In genomic region chr18:32349728-32350395, GRCh38 we compare ENCODE assay signal across 9 cellular contexts.
DNase-seq lines count a peak whose midpoint lies in the region; ATAC-seq and TF ChIP-seq lines count a peak whose summit lies in the region.
"Had no signal": no experiment of that assay in that cellular context is flagged by ENCODE, and none has a peak within 500 bp of the region (broad histone marks: within the 10 kb centered on the region; RNA-seq: fewer than 3 reads in every experiment).

No MANE protein-coding gene starts in this region.

- DNase-seq in HCEC 1CT: peak; percentile 91
- DNase-seq in adrenal gland: peak; percentile 80 to 93 (median 87)
- DNase-seq in hepatocyte (ENCODE audit: low spot score): peak; percentile 91
- peak; percentile 4 for DNase-seq in smooth muscle cell (lab: John Stamatoyannopoulos, UW; ENCODE audit: unreplicated experiment)
- no peak for DNase-seq in activated CD8-positive, alpha-beta memory T cell treated with anti-CD3 and anti-CD28 coated beads, Interleukin-2, amount 50 U/mL, for 4 hours
- DNase-seq in GM13977 (ENCODE audit: low spot score): no peak
- no peak for DNase-seq in WTC11 (ENCODE audit: low spot score)

- intact Hi-C loops in adrenal gland (cut with DNase I): no loop called here

- in situ Hi-C loops in GM13977 (cut with MboI; ENCODE audit: low pct_unique_long_range_greater_than_20kb, low sequenced_read_pairs, unreplicated experiment): no loop called here

- no peak overlapping the region for H3K4me3 Mint-ChIP-seq in WTC11

- TF ChIP-seq CTCF in adrenal gland (IDR thresholded peaks at IDR 0.05) (no peak), hepatocyte (IDR thresholded peaks at IDR 0.05; ENCODE audit: poor library complexity) (no peak), smooth muscle cell (IDR thresholded peaks at IDR 0.05; ENCODE audit: borderline replicate concordance, insufficient read depth, poor library complexity, severe bottlenecking) (no peak), GM13977 (IDR thresholded peaks at IDR 0.05; ENCODE audit: extremely low read depth, insufficient read depth, missing control alignments) (no peak), WTC11 (IDR thresholded peaks at IDR 0.05) (no peak)

- no peaks in the 10 kb centered on the region for H3K9me3 ChIP-seq in adrenal gland (replicated peaks in 1 of 3)
- H3K9me3 ChIP-seq in hepatocyte (ENCODE audit: low read depth): no peaks in the 10 kb centered on the region
- no peaks in the 10 kb centered on the region for H3K9me3 ChIP-seq in smooth muscle cell (replicated peaks; ENCODE audit: low read depth)
- H3K9me3 ChIP-seq: neutrophil had no signal

- peak overlapping the region; percentile 11 to 69 (median 53) for H3K27ac ChIP-seq in adrenal gland
- peak overlapping the region; percentile 77 for H3K27ac ChIP-seq in hepatocyte
- peak overlapping the region; percentile 99 for H3K27ac ChIP-seq in smooth muscle cell (ENCODE audit: low read depth)
- H3K27ac ChIP-seq: neutrophil had no signal

- peak overlapping the region in 1 of 4 donors; percentile 1 for H3K4me3 ChIP-seq in adrenal gland
- H3K4me3 ChIP-seq in hepatocyte: no peak overlapping the region
- H3K4me3 ChIP-seq in smooth muscle cell: peak overlapping the region; percentile 47

- peaks cover 8% of the 10 kb centered on the region for H3F3A ChIP-seq in smooth muscle cell (ENCODE audit: low read depth)

- ATAC-seq in WTC11 (no peak), GM19463 (IDR thresholded peaks at IDR 0.05; ENCODE audit: unreplicated experiment) (no peak)

- no peaks in the 10 kb centered on the region for H3K27me3 Mint-ChIP-seq in WTC11 (ENCODE audit: low read depth)

- H3K27me3 ChIP-seq in adrenal gland (no peaks in the 10 kb centered on the region), hepatocyte (no peaks in the 10 kb centered on the region), smooth muscle cell (ENCODE audit: low read depth) (no peaks in the 10 kb centered on the region)
- H3K27me3 ChIP-seq: neutrophil had no signal

- H4K20me1 ChIP-seq in hepatocyte (ENCODE audit: insufficient read depth, poor library complexity, severe bottlenecking) (no peaks in the 10 kb centered on the region), smooth muscle cell (ENCODE audit: low read depth) (no peaks in the 10 kb centered on the region)

- no peaks in the 10 kb centered on the region for H3K36me3 Mint-ChIP-seq in WTC11

- H3K4me2 ChIP-seq in hepatocyte (peak overlapping the region; percentile 59), smooth muscle cell (peak overlapping the region; percentile 82)

- POLR2A ChIA-PET in WTC11 (lab: Charles Lee): no interaction called here

- H3K79me2 ChIP-seq in hepatocyte: no peaks in the 10 kb centered on the region
- H3K79me2 ChIP-seq in smooth muscle cell (ENCODE audit: low read depth): no peaks in the 10 kb centered on the region

- no peaks in the 10 kb centered on the region for H3K9me2 ChIP-seq in hepatocyte (replicated peaks; ENCODE audit: insufficient read depth)

- peak overlapping the region; percentile 95 for H3K9ac ChIP-seq in smooth muscle cell (ENCODE audit: low read depth)

- WGBS in adrenal gland, 4 donors: 17 to 26% (median 22%) methylated on average over 4 of the region's 4 CpGs
- 37% methylated on average over 4 of the region's 4 CpGs for WGBS in hepatocyte (ENCODE audit: low lambda C conversion rate, missing lambda C conversion rate)
- 34% methylated on average over 4 of the region's 4 CpGs for WGBS in smooth muscle cell (ENCODE audit: low lambda C conversion rate)

- H3K36me3 ChIP-seq in adrenal gland (replicated peaks in 1 of 2): no peaks in the 10 kb centered on the region
- H3K36me3 ChIP-seq in hepatocyte (replicated peaks; ENCODE audit: insufficient read depth, low read depth): no peaks in the 10 kb centered on the region
- H3K36me3 ChIP-seq in smooth muscle cell (ENCODE audit: low read depth): no peaks in the 10 kb centered on the region
- H3K36me3 ChIP-seq: neutrophil had no signal

- H3K27ac Mint-ChIP-seq in WTC11: no peak overlapping the region

- TF ChIP-seq POLR2A in adrenal gland (IDR thresholded peaks at IDR 0.05): peak in 1 of 2 donors; percentile 12

- H3K4me1 ChIP-seq in adrenal gland (replicated peaks in 1 of 2) (peaks cover 15 to 43% of the 10 kb centered on the region in 2 donors), hepatocyte (ENCODE audit: insufficient read depth) (peaks cover 25% of the 10 kb centered on the region), smooth muscle cell (ENCODE audit: low read depth) (peaks cover 24% of the 10 kb centered on the region)

- peaks cover 17% of the 10 kb centered on the region for H3K4me1 Mint-ChIP-seq in WTC11

- CTCF ChIA-PET in WTC11 (lab: Charles Lee): interaction anchor here (1.0 kb wide), 1 partner anchor 202 kb away, joined by 3 read pairs; no protein-coding TSS in a partner anchor

- H3K9me3 Mint-ChIP-seq in WTC11: no peaks in the 10 kb centered on the region

- H2AFZ ChIP-seq in hepatocyte (no peak overlapping the region), smooth muscle cell (ENCODE audit: low read depth) (peak overlapping the region; percentile 94)

TF ChIP-seq in WTC11, 78 proteins besides CTCF, POLR2A, EP300 and RAD21 (continues in another document):
- no peak for TF ChIP-seq OVOL2 (CRISPR knock-in tag; IDR thresholded peaks at IDR 0.05; ENCODE audit: borderline replicate concordance)
- no peak for TF ChIP-seq TEAD4 (CRISPR knock-in tag; IDR thresholded peaks at IDR 0.05)
- TF ChIP-seq FOXP1 (CRISPR knock-in tag; IDR thresholded peaks at IDR 0.05; ENCODE audit: borderline replicate concordance): no peak
- no peak for TF ChIP-seq AFF4 (CRISPR knock-in tag; IDR thresholded peaks at IDR 0.05; ENCODE audit: borderline replicate concordance)
- no peak for TF ChIP-seq JAZF1 (CRISPR knock-in tag; IDR thresholded peaks at IDR 0.05)
- TF ChIP-seq FOXK1 (CRISPR knock-in tag; IDR thresholded peaks at IDR 0.05): no peak
- no peak for TF ChIP-seq GRHL2 (CRISPR knock-in tag; IDR thresholded peaks at IDR 0.05; ENCODE audit: insufficient replicate concordance, severe bottlenecking)
- TF ChIP-seq ETV6 (CRISPR knock-in tag; IDR thresholded peaks at IDR 0.05): no peak
- TF ChIP-seq CDX4 (CRISPR knock-in tag; IDR thresholded peaks at IDR 0.05; ENCODE audit: borderline replicate concordance): no peak
- no peak for TF ChIP-seq E2F1 (CRISPR knock-in tag; IDR thresholded peaks at IDR 0.05)
- TF ChIP-seq ZNF121 (CRISPR knock-in tag; IDR thresholded peaks at IDR 0.05): no peak
- no peak for TF ChIP-seq ATF6 (CRISPR knock-in tag; IDR thresholded peaks at IDR 0.05)
- TF ChIP-seq RORB (CRISPR knock-in tag; IDR thresholded peaks at IDR 0.05): no peak

Comparison
In these comparisons a context has a peak if more than half of its experiments do, and no peak if none do; other contexts are left out.
1. DNase-seq: peak in HCEC 1CT (single experiment), adrenal gland (7 of 7), hepatocyte (single experiment) and smooth muscle cell (single experiment); none in activated CD8-positive, alpha-beta memory T cell treated with anti-CD3 and anti-CD28 coated beads, Interleukin-2, amount 50 U/mL, for 4 hours (single experiment), GM13977 (single experiment) and WTC11 (single experiment).
2. Peak in every context shown above with its lines, with median percentiles within 50 percentile points of each other: H3K27ac ChIP-seq.